Comparison of ENCODE assay signal across 8 cellular contexts in genomic region chr12:96315741-96316481, GRCh38.
A peak's percentile ranks its signal among the peaks of the same experiment; 100 is the strongest.
DNase-seq lines count a peak whose midpoint lies in the region; ATAC-seq and TF ChIP-seq lines count a peak whose summit lies in the region.
"Not testable (repeated sequence)": the region's sequence is repeated elsewhere in the genome, so short reads cannot be mapped to it uniquely, and the experiment has no call there.

No MANE protein-coding gene starts in this region.

- intact Hi-C loops in PC-9 (cut with micrococcal nuclease; ENCODE audit: unreplicated experiment): not testable (repeated sequence)

- not testable (repeated sequence) for H3K9me3 Mint-ChIP-seq in activated CD8-positive, alpha-beta memory T cell treated with anti-CD3 and anti-CD28 coated beads, Interleukin-2, amount 10 ng/mL, durations not matched to agents 7 days and 5 days (ENCODE audit: low read depth); naive thymus-derived CD8-positive, alpha-beta T cell; stimulated activated naive CD8-positive, alpha-beta T cell treated with anti-CD3 and anti-CD28 coated beads, Interleukin-15, Interleukin-2, amounts not matched to agents 100 ng/mL and 50 ng/mL, for 24 hours

- peaks cover 17% of the 10 kb centered on the region for H3F3A ChIP-seq in PC-9 (ENCODE audit: insufficient read depth, low read depth)

- peaks cover 19% of the 10 kb centered on the region for H3K79me2 ChIP-seq in PC-9 (ENCODE audit: low read depth)

- not testable (repeated sequence) for H2AFZ ChIP-seq in PC-9

- not testable (repeated sequence) for H3K27me3 Mint-ChIP-seq in activated CD8-positive, alpha-beta memory T cell treated with anti-CD3 and anti-CD28 coated beads, Interleukin-2, amount 10 ng/mL, durations not matched to agents 7 days and 5 days; naive thymus-derived CD8-positive, alpha-beta T cell; stimulated activated naive CD8-positive, alpha-beta T cell treated with anti-CD3 and anti-CD28 coated beads, Interleukin-15, Interleukin-2, amounts not matched to agents 100 ng/mL and 50 ng/mL, for 24 hours

- not testable (repeated sequence) for H3K4me1 ChIP-seq in PC-9 (replicated peaks; ENCODE audit: insufficient read depth); right atrium auricular region

- not testable (repeated sequence) for TF ChIP-seq CTCF in PC-9 (conservative IDR thresholded peaks at IDR 0.05); right atrium auricular region (IDR thresholded peaks at IDR 0.05)

- H3K27ac Mint-ChIP-seq in activated CD8-positive, alpha-beta memory T cell treated with anti-CD3 and anti-CD28 coated beads, Interleukin-2, amount 10 ng/mL, durations not matched to agents 7 days and 5 days: peak overlapping the region; percentile 70
- H3K27ac Mint-ChIP-seq in naive thymus-derived CD8-positive, alpha-beta T cell: peak overlapping the region; percentile 79 to 98 (median 94)
- H3K27ac Mint-ChIP-seq in stimulated activated naive CD8-positive, alpha-beta T cell treated with anti-CD3 and anti-CD28 coated beads, Interleukin-15, Interleukin-2, amounts not matched to agents 100 ng/mL and 50 ng/mL, for 24 hours: peak overlapping the region; percentile 79

- H3K27ac ChIP-seq in PC-9: 0 out of 2 replicates have a peak overlapping the region, but pooled peaks have one; percentile 29
- H3K27ac ChIP-seq in right atrium auricular region: peak overlapping the region; percentile 35 to 40

- H3K4me3 ChIP-seq in PC-9: peak overlapping the region; percentile 49; the same call in 1 of the 2 replicates
- H3K4me3 ChIP-seq in right atrium auricular region: peak overlapping the region; percentile 32 to 42

- H3K9me3 ChIP-seq in PC-9 (ENCODE audit: insufficient read depth, low read depth); right atrium auricular region: not testable (repeated sequence)

- H3K9me2 ChIP-seq in PC-9 (ENCODE audit: insufficient read depth): not testable (repeated sequence)

- not testable (repeated sequence) for BruUV-seq in PC-9 (replicated peaks; lab: Mats Ljungman, UMichigan)

- peak overlapping the region; percentile 86 for H3K4me3 Mint-ChIP-seq in activated CD8-positive, alpha-beta memory T cell treated with anti-CD3 and anti-CD28 coated beads, Interleukin-2, amount 10 ng/mL, durations not matched to agents 7 days and 5 days
- H3K4me3 Mint-ChIP-seq in naive thymus-derived CD8-positive, alpha-beta T cell: peak overlapping the region; percentile 84 to 95 (median 90)
- peak overlapping the region; percentile 88 for H3K4me3 Mint-ChIP-seq in stimulated activated naive CD8-positive, alpha-beta T cell treated with anti-CD3 and anti-CD28 coated beads, Interleukin-15, Interleukin-2, amounts not matched to agents 100 ng/mL and 50 ng/mL, for 24 hours

- not testable (repeated sequence) for H3K27me3 ChIP-seq in PC-9 (ENCODE audit: insufficient read depth, low read depth); right atrium auricular region

- POLR2A ChIA-PET in PC-9 (lab: Charles Lee; ENCODE audit: unreplicated experiment): interaction anchor here (0.6 kb wide), 1 partner anchor 249 kb away, joined by 3 read pairs; no protein-coding TSS in a partner anchor
- POLR2A ChIA-PET in naive thymus-derived CD8-positive, alpha-beta T cell (lab: Charles Lee): interaction anchor here (3.6 kb wide), 1 partner anchor 84 kb away, joined by 32 read pairs; the partner anchor contains the start of gene CDK17

- not testable (repeated sequence) for H4K20me1 ChIP-seq in PC-9 (ENCODE audit: insufficient read depth)

- peak; percentile 16 for ATAC-seq in activated CD8-positive, alpha-beta memory T cell treated with anti-CD3 and anti-CD28 coated beads, Interleukin-2, amount 10 ng/mL, durations not matched to agents 7 days and 5 days
- ATAC-seq in naive thymus-derived CD8-positive, alpha-beta T cell: peak; percentile 70 to 85

- peak overlapping the region; percentile 58 for H3K4me2 ChIP-seq in PC-9

- peak; percentile 34 for DNase-seq in DMS 273 (lab: John Stamatoyannopoulos, UW; ENCODE audit: unreplicated experiment)
- DNase-seq in LoVo (ENCODE audit: low spot score): peak; percentile 32
- DNase-seq in PC-9: peak in 1 of 2 experiments; percentile 26
- DNase-seq in activated CD8-positive, alpha-beta memory T cell treated with anti-CD3 and anti-CD28 coated beads, Interleukin-2, amount 10 ng/mL, durations not matched to agents 7 days and 5 days; right atrium auricular region (ENCODE audit: low spot score): not testable (repeated sequence)
- DNase-seq in central memory CD4-positive, alpha-beta T cell: peak; percentile 61
- peak in 8 of 10 donors; percentile 39 to 69 (median 53) for DNase-seq in naive thymus-derived CD8-positive, alpha-beta T cell

- not testable (repeated sequence) for H3K36me3 ChIP-seq in PC-9 (ENCODE audit: low read depth); right atrium auricular region

- H3K36me3 Mint-ChIP-seq in activated CD8-positive, alpha-beta memory T cell treated with anti-CD3 and anti-CD28 coated beads, Interleukin-2, amount 10 ng/mL, durations not matched to agents 7 days and 5 days; stimulated activated naive CD8-positive, alpha-beta T cell treated with anti-CD3 and anti-CD28 coated beads, Interleukin-15, Interleukin-2, amounts not matched to agents 100 ng/mL and 50 ng/mL, for 24 hours (ENCODE audit: low read depth): not testable (repeated sequence)
- H3K36me3 Mint-ChIP-seq in naive thymus-derived CD8-positive, alpha-beta T cell: peaks cover 0 to 14% (median 1%) of the 10 kb centered on the region in 3 donors

- CTCF ChIA-PET in PC-9 (lab: Charles Lee): not testable (repeated sequence)
- CTCF ChIA-PET in activated CD8-positive, alpha-beta memory T cell treated with anti-CD3 and anti-CD28 coated beads, Interleukin-2, amount 10 ng/mL, durations not matched to agents 7 days and 5 days (lab: Charles Lee): interaction anchor here (0.7 to 1.1 kb wide), 3 partner anchors 9 to 85 kb away, joined by 3 to 6 read pairs (median 4); partner anchors contain the start of gene CDK17

- H3K4me1 Mint-ChIP-seq in activated CD8-positive, alpha-beta memory T cell treated with anti-CD3 and anti-CD28 coated beads, Interleukin-2, amount 10 ng/mL, durations not matched to agents 7 days and 5 days: peaks cover 11% of the 10 kb centered on the region
- H3K4me1 Mint-ChIP-seq in naive thymus-derived CD8-positive, alpha-beta T cell: peaks cover 6 to 21% (median 11%) of the 10 kb centered on the region in 4 donors
- peaks cover 24% of the 10 kb centered on the region for H3K4me1 Mint-ChIP-seq in stimulated activated naive CD8-positive, alpha-beta T cell treated with anti-CD3 and anti-CD28 coated beads, Interleukin-15, Interleukin-2, amounts not matched to agents 100 ng/mL and 50 ng/mL, for 24 hours (ENCODE audit: low read depth)
